In the genomic region with DNA sequence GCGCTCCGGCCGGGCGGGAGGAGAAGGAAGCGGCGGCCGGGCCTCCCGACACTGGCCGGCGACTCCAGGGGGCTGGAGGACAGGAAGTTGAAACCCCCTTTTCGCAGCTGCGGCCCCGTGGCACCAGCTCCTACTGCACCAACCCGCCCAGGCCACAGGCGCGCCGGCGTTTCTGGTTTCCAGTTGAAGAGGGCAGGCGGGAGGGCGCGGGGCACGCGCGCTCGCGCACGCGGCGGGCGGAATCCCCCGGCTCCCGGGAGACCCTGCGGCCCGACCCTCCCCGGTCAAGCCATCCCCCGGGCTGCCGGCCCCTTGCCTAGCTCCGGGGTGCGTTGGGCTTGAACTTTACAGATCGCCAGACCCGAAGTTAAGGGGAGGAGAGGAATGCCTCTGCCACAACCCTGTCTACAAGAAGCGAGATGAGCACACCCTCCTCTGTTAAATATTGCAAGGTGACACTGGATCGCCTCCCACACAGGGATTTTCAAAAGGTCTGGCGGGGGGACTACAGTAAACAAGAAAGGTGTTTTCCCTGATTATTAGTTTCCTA, we compare ENCODE assay signal across 8 cellular contexts. TPM values are rescaled to one million over a fixed set of nuclear protein-coding genes. Genes with fewer than 3 reads are reported as not detected.
A peak's percentile ranks its signal among the peaks of the same experiment; 100 is the strongest.
DNase-seq lines count a peak whose midpoint lies in the region; ATAC-seq and TF ChIP-seq lines count a peak whose summit lies in the region.

No MANE protein-coding gene starts in this region.

- no peaks in the 10 kb centered on the region for H4K20me1 ChIP-seq in mammary epithelial cell (ENCODE audit: insufficient read depth, low read length)

- TF ChIP-seq CTCF in mammary epithelial cell (conservative IDR thresholded peaks at IDR 0.05 in 1 of 2, IDR thresholded peaks at IDR 0.05 in 1 of 2; ENCODE audit: extremely low read depth in 1 of 2, insufficient read depth in 1 of 2, low read depth in 1 of 2, low read length in 2 of 2) (no peak), spleen (IDR thresholded peaks at IDR 0.05 in 8 of 11, conservative IDR thresholded peaks at IDR 0.05 in 3 of 11) (no peak)

- peaks cover 29% of the 10 kb centered on the region for H3K4me1 ChIP-seq in mammary epithelial cell (ENCODE audit: insufficient read depth, low read length)
- peaks cover 0 to 57% (median 33%) of the 10 kb centered on the region in 6 donors for H3K4me1 ChIP-seq in spleen

- H3K27me3 Mint-ChIP-seq in immature natural killer cell (ENCODE audit: low read depth in 3 of 3), result peaks cover 2 to 13% (median 7%) of the 10 kb centered on the region in 3 donors

- in situ Hi-C loops in KBM-7 (cut with MboI; ENCODE audit: low pct_unique_long_range_greater_than_20kb, low sequenced_read_pairs) (no loop called here), mammary epithelial cell (cut with MboI; ENCODE audit: low sequenced_read_pairs in 2 of 2) (no loop called here)

- H3K4me3 ChIP-seq in mammary epithelial cell (replicated peaks in 1 of 3; ENCODE audit: insufficient read depth in 1 of 3, low read depth in 2 of 3, low read length in 3 of 3) (peak overlapping the region; percentile 62 to 82 (median 78)), spleen (peak overlapping the region; percentile 75 to 96 (median 89))

- no peaks in the 10 kb centered on the region for H3K36me3 ChIP-seq in mammary epithelial cell (ENCODE audit: insufficient read depth, low read length)
- no peaks in the 10 kb centered on the region for H3K36me3 ChIP-seq in spleen

- H3K79me2 ChIP-seq in mammary epithelial cell (ENCODE audit: insufficient read depth, low read length), result peaks cover 60% of the 10 kb centered on the region

- DNase-seq in DMS53 treated with DMSO at 0.1 percent for 48 hours (lab: John Stamatoyannopoulos, UW; ENCODE audit: unreplicated experiment), result peak; percentile 27
- peak; percentile 63 for DNase-seq in KBM-7
- DNase-seq in UCSD-AML1 (lab: John Stamatoyannopoulos, UW; ENCODE audit: unreplicated experiment), result peak; percentile 74
- DNase-seq in mammary epithelial cell, result peak; percentile 48
- peak; percentile 60 to 67 (median 61) for DNase-seq in immature natural killer cell
- DNase-seq in spleen, result no peak
- DNase-seq in cortex of kidney (lab: John Stamatoyannopoulos, UW), result no peak

- H3K9me3 Mint-ChIP-seq in immature natural killer cell, result no peaks in the 10 kb centered on the region

- H3K27me3 ChIP-seq in mammary epithelial cell (ENCODE audit: insufficient read depth, low read length) (no peaks in the 10 kb centered on the region), spleen (replicated peaks in 1 of 7) (peaks cover 0 to 9% (median 0%) of the 10 kb centered on the region in 7 donors)

- no peaks in the 10 kb centered on the region for H3K9me3 ChIP-seq in mammary epithelial cell (replicated peaks; ENCODE audit: insufficient read depth, low read length)
- no peaks in the 10 kb centered on the region for H3K9me3 ChIP-seq in spleen

- peak overlapping the region; percentile 97 to 100 (median 100) for H3K4me3 Mint-ChIP-seq in immature natural killer cell

- H2AFZ ChIP-seq in mammary epithelial cell (ENCODE audit: low read depth, low read length), result peak overlapping the region; percentile 93

- peaks cover 0 to 4% (median 0%) of the 10 kb centered on the region in 3 donors for H3K36me3 Mint-ChIP-seq in immature natural killer cell

- dilution Hi-C loops in mammary epithelial cell (cut with HindIII; ENCODE audit: low sequenced_read_pairs), result no loop called here

- peak overlapping the region; percentile 90 for H3K4me2 ChIP-seq in mammary epithelial cell (ENCODE audit: insufficient read depth, low read depth, low read length)

- peak overlapping the region; percentile 94 to 98 (median 95) for H3K27ac Mint-ChIP-seq in immature natural killer cell

- H3K27ac ChIP-seq in mammary epithelial cell (ENCODE audit: insufficient read depth, low read depth, low read length) (peak overlapping the region; percentile 71), spleen (peak overlapping the region; percentile 73 to 92 (median 91))

- no TSS peak for BruUV-seq in mammary epithelial cell (replicated peaks; lab: Mats Ljungman, UMichigan)

- TF ChIP-seq POLR2A in spleen (IDR thresholded peaks at IDR 0.05), result no peak

- CTCF ChIA-PET in mammary epithelial cell (lab: Charles Lee; ENCODE audit: low non-redundant PET), result interaction anchor here (0.7 kb wide), 1 partner anchor 12 kb away, joined by 3 read pairs; no protein-coding TSS in a partner anchor

- peak; percentile 34 for ATAC-seq in GM21528 (IDR thresholded peaks at IDR 0.05; ENCODE audit: low FRiP score, unreplicated experiment)

- peak overlapping the region; percentile 75 for H3K9ac ChIP-seq in mammary epithelial cell (ENCODE audit: insufficient read depth, low read length)

- intact Hi-C loops in mammary epithelial cell (cut with micrococcal nuclease) (loop anchor here (2.0 to 5.0 kb wide), 2 partner anchors 32 to 320 kb away; no protein-coding TSS in a partner anchor), spleen (cut with DNase I; ENCODE audit: low total_unique reads) (loop anchor here (5.0 kb wide), 1 partner anchor 145 kb away; no protein-coding TSS in a partner anchor)

- WGBS in mammary epithelial cell (ENCODE audit: low coverage, missing lambda C conversion rate), result 0% methylated on average over 3 of the region's 44 CpGs
- WGBS in spleen, 5 donors, result 0 to 2% (median 0%) methylated on average over 10 to 44 of the region's 44 CpGs

- peaks cover 38 to 56% of the 10 kb centered on the region in 2 donors for H3K4me1 Mint-ChIP-seq in immature natural killer cell

RNA-seq across cellular contexts. Expression of gene ELOVL6, which starts 1.5 kb away (rescaled TPM):
- total RNA-seq in mammary epithelial cell (10 to 100 TPM; 18.7 to 49.0 TPM), spleen (1 to 10 TPM; 2.7 to 4.5 (median 3.8) TPM)
- polyA plus RNA-seq in mammary epithelial cell (61.6 TPM), immature natural killer cell (1 to 10 TPM; 2.6 to 9.1 (median 7.3) TPM), spleen (under 1 TPM; 0.58 to 0.76 (median 0.72) TPM)
- 34.7 TPM for polyA minus RNA-seq in mammary epithelial cell

Comparison
In these comparisons a context has a peak if more than half of its experiments do, and no peak if none do; other contexts are left out.
1. DNase-seq: peak in DMS53 treated with DMSO at 0.1 percent for 48 hours (single experiment), KBM-7 (single experiment), UCSD-AML1 (single experiment), mammary epithelial cell (single experiment) and immature natural killer cell (3 of 3); none in spleen (single experiment) and cortex of kidney (single experiment).